8 cellular contexts compared by ENCODE assay signal in genomic region chr1:211829343-211830054, GRCh38. TPM values are rescaled to one million over a fixed set of nuclear protein-coding genes. Genes with fewer than 3 reads are reported as not detected.
A peak's percentile ranks its signal among the peaks of the same experiment; 100 is the strongest.
DNase-seq lines count a peak whose midpoint lies in the region; ATAC-seq and TF ChIP-seq lines count a peak whose summit lies in the region.

No MANE protein-coding gene starts in this region.

- H2AFZ ChIP-seq in HCT116 (ENCODE audit: low read depth, low read length, poor library complexity, severe bottlenecking) = no peak overlapping the region

- no peaks in the 10 kb centered on the region for H4K20me1 ChIP-seq in HCT116 (ENCODE audit: insufficient read depth)

- H3K4me1 ChIP-seq in BE2C (peaks cover 18% of the 10 kb centered on the region), HCT116 (ENCODE audit: control insufficient read depth in 1 of 2, insufficient read depth in 2 of 2, low read length in 2 of 2) (peaks cover 0 to 20% of the 10 kb centered on the region in 2 experiments; a peak in 2 of 4 replicates), thyroid gland (peaks cover 9 to 19% of the 10 kb centered on the region in 2 donors)
- H3K4me1 ChIP-seq in effector memory CD4-positive, alpha-beta T cell (ENCODE audit: control insufficient read depth, insufficient read depth, low read length, poor library complexity, severe bottlenecking) = peaks cover 24% of the 10 kb centered on the region

- DNase-seq in BE2C (peak; percentile 53), HCT116 (ENCODE audit: low read depth, low spot score) (no peak), RWPE1 (ENCODE audit: low spot score) (peak; percentile 13), lung microvascular endothelial cell (ENCODE audit: low read depth in 2 of 2) (peak; percentile 9 to 15), thyroid gland (peak; percentile 68 to 70)
- DNase-seq in effector memory CD4-positive, alpha-beta T cell = no peak

- peak overlapping the region; percentile 72 for H3K9ac ChIP-seq in HCT116 (ENCODE audit: low read length)

- peaks cover 19% of the 10 kb centered on the region for H3K79me2 ChIP-seq in HCT116 (ENCODE audit: insufficient read depth, low read length)

- TF ChIP-seq CTCF in BE2C (IDR thresholded peaks at IDR 0.05; ENCODE audit: low read depth, low read length) (peak; percentile 44), HCT116 (IDR thresholded peaks at IDR 0.05 in 2 of 3, conservative IDR thresholded peaks at IDR 0.05 in 1 of 3; ENCODE audit: borderline replicate concordance in 1 of 3, insufficient read depth in 1 of 3, low read depth in 2 of 3, low read length in 2 of 3) (no peak), RWPE1 (conservative IDR thresholded peaks at IDR 0.05; ENCODE audit: low read depth) (no peak), thyroid gland (IDR thresholded peaks at IDR 0.05) (peak in 4 of 6 experiments; percentile 20 to 47 (median 32))

- intact Hi-C loops in HCT116 (cut with micrococcal nuclease) (loop anchor here (5.0 kb wide), 1 partner anchor 132 kb away; no protein-coding TSS in a partner anchor), thyroid gland (cut with DNase I) (loop anchor here (2.0 kb wide), 1 partner anchor 129 kb away; no protein-coding TSS in a partner anchor)

- H3K4me2 ChIP-seq in HCT116 (ENCODE audit: low read length) = peak overlapping the region; percentile 98

- no peaks in the 10 kb centered on the region for H3K9me2 ChIP-seq in HCT116 (ENCODE audit: insufficient read depth)

- H3K27ac ChIP-seq in HCT116 (ENCODE audit: low read depth, low read length) (peak overlapping the region; percentile 67; the same call in 1 of the 2 replicates), RWPE1 (peak overlapping the region; percentile 80), thyroid gland (peak overlapping the region; percentile 84 to 93 (median 90))
- H3K27ac ChIP-seq in effector memory CD4-positive, alpha-beta T cell (ENCODE audit: insufficient read depth, low read length, poor library complexity, severe bottlenecking) = peak overlapping the region; percentile 11

- no peak for TF ChIP-seq RAD21 in HCT116 (IDR thresholded peaks at IDR 0.05; ENCODE audit: low read depth)

- RAD21 ChIA-PET in HCT116 (lab: Charles Lee; ENCODE audit: low non-redundant PET in 1 of 2, low total read pairs in 2 of 2, uncharacterized antibody in 2 of 2, unreplicated experiment in 2 of 2) = interaction anchor here in 1 of 2 experiments (0.6 kb wide), 1 partner anchor 217 kb away, joined by 3 read pairs; no protein-coding TSS in a partner anchor

- BruUV-seq in HCT116 (replicated peaks; lab: Mats Ljungman, UMichigan) = no TSS peak

- H3K4me3 ChIP-seq in BE2C (ENCODE audit: low read depth, low read length) (peak overlapping the region; percentile 89), HCT116 (replicated peaks in 1 of 2; ENCODE audit: low read depth in 1 of 2, low read length in 2 of 2) (peak overlapping the region; percentile 62 to 72), thyroid gland (replicated peaks in 1 of 3) (peak overlapping the region in 2 of 3 donors; percentile 69 to 93)
- peak overlapping the region; percentile 7 for H3K4me3 ChIP-seq in effector memory CD4-positive, alpha-beta T cell (ENCODE audit: insufficient read depth, low read depth, low read length, poor library complexity, severe bottlenecking)

- H3K36me3 ChIP-seq in BE2C = no peaks in the 10 kb centered on the region
- H3K36me3 ChIP-seq in HCT116 (ENCODE audit: control insufficient read depth in 1 of 2, insufficient read depth in 2 of 2, low read length in 2 of 2) = no peaks in the 10 kb centered on the region
- H3K36me3 ChIP-seq in effector memory CD4-positive, alpha-beta T cell (ENCODE audit: control insufficient read depth, insufficient read depth, low read length) = no peaks in the 10 kb centered on the region
- H3K36me3 ChIP-seq in thyroid gland = no peaks in the 10 kb centered on the region

- H3K27me3 ChIP-seq in BE2C (no peaks in the 10 kb centered on the region), HCT116 (ENCODE audit: insufficient read depth, low read length) (no peaks in the 10 kb centered on the region), thyroid gland (no peaks in the 10 kb centered on the region)
- no peaks in the 10 kb centered on the region for H3K27me3 ChIP-seq in effector memory CD4-positive, alpha-beta T cell (replicated peaks; ENCODE audit: control insufficient read depth, insufficient read depth, low read length, poor library complexity, severe bottlenecking)

- H3K9me3 ChIP-seq in BE2C (no peaks in the 10 kb centered on the region), HCT116 (ENCODE audit: control insufficient read depth in 1 of 2, insufficient read depth in 1 of 2, low read depth in 1 of 2, low read length in 2 of 2) (no peaks in the 10 kb centered on the region), thyroid gland (no peaks in the 10 kb centered on the region)
- no peaks in the 10 kb centered on the region for H3K9me3 ChIP-seq in effector memory CD4-positive, alpha-beta T cell (ENCODE audit: control insufficient read depth, low read length)

- 13 to 19% methylated on average over 22 of the region's 22 CpGs for WGBS in thyroid gland, 2 donors

- TF ChIP-seq POLR2A in HCT116 (IDR thresholded peaks at IDR 0.05; ENCODE audit: borderline replicate concordance, extremely low read depth, insufficient read depth, insufficient read length) (no peak), thyroid gland (IDR thresholded peaks at IDR 0.05) (peak in 1 of 2 donors; percentile 86), GM18505 (IDR thresholded peaks at IDR 0.05; ENCODE audit: borderline replicate concordance, extremely low read depth, insufficient read depth, insufficient read length) (no peak)

- CTCF ChIA-PET in HCT116 (lab: Charles Lee) = no interaction called here
- CTCF ChIA-PET in RWPE1 (lab: Yijun Ruan, JAX) = interaction anchor here (0.6 to 1.5 kb wide), 6 partner anchors 10 to 205 kb away, joined by 3 to 6 read pairs (median 3); no protein-coding TSS in a partner anchor

- ATAC-seq in HCT116 (no peak), GM18505 (IDR thresholded peaks at IDR 0.05; ENCODE audit: unreplicated experiment) (no peak), HG02798 (IDR thresholded peaks at IDR 0.05; ENCODE audit: poor library complexity, unreplicated experiment) (no peak)

- POLR2A ChIA-PET in HCT116 (lab: Charles Lee) (no interaction called here), RWPE1 (lab: Yijun Ruan, JAX; ENCODE audit: low non-redundant PET) (no interaction called here)

TF ChIP-seq in HCT116, 20 proteins besides CTCF, POLR2A, EP300 and RAD21:
- TF ChIP-seq TCF7L2 (IDR thresholded peaks at IDR 0.05; ENCODE audit: borderline replicate concordance, extremely low read depth, insufficient read depth, insufficient read length) (no peak), ZNF274 (IDR thresholded peaks at IDR 0.05; ENCODE audit: low read depth, low read length) (no peak), ZBTB33 (IDR thresholded peaks at IDR 0.05; ENCODE audit: extremely low read depth, insufficient replicate concordance, low read length) (no peak), CEBPB (IDR thresholded peaks at IDR 0.05; ENCODE audit: low read depth) (no peak), SRF (IDR thresholded peaks at IDR 0.05; ENCODE audit: low read depth) (no peak), POLR2AphosphoS5 (IDR thresholded peaks at IDR 0.05; ENCODE audit: low read depth, low read length) (no peak), ZFX (IDR thresholded peaks at IDR 0.05) (no peak), SP1 (IDR thresholded peaks at IDR 0.05; ENCODE audit: low read depth) (no peak), EGR1 (IDR thresholded peaks at IDR 0.05; ENCODE audit: low read depth) (no peak)

RNA-seq across cellular contexts. Expression of gene LPGAT1, which starts 1.1 kb away (rescaled TPM):
- polyA plus RNA-seq in BE2C (2012; ENCODE audit: insufficient read depth, insufficient read length, low read depth) = 9.3 TPM
- 50.6 TPM for total RNA-seq in HCT116 (2021; ENCODE audit: unreplicated experiment)
- 6.9 and 7.3 TPM in 2 replicates for polyA plus RNA-seq in HCT116 (2012)
- total RNA-seq in lung microvascular endothelial cell = 31.6 and 37.5 TPM in 2 replicates
- 100 to 1,000 TPM; 168 to 308 (median 203) TPM for total RNA-seq in thyroid gland

Comparison
In these comparisons a context has a peak if more than half of its experiments do, and no peak if none do; other contexts are left out.
1. DNase-seq: peak in BE2C (single experiment), RWPE1 (single experiment), lung microvascular endothelial cell (2 of 2) and thyroid gland (2 of 2); none in HCT116 (single experiment) and effector memory CD4-positive, alpha-beta T cell (0 of 3).
2. H3K4me3 ChIP-seq: peak in every context shown above with its lines; median percentile 89 in BE2C; 81 in thyroid gland; 67 in HCT116; 7 in effector memory CD4-positive, alpha-beta T cell.
3. CTCF ChIP-seq: peak in BE2C (single experiment) and thyroid gland (4 of 6); none in HCT116 (0 of 3) and RWPE1 (single experiment).
4. H3K27ac ChIP-seq: peak in every context shown above with its lines; median percentile 90 in thyroid gland; 80 in RWPE1; 67 in HCT116; 11 in effector memory CD4-positive, alpha-beta T cell.